17 cellular contexts compared by ENCODE assay signal in the genomic region with DNA sequence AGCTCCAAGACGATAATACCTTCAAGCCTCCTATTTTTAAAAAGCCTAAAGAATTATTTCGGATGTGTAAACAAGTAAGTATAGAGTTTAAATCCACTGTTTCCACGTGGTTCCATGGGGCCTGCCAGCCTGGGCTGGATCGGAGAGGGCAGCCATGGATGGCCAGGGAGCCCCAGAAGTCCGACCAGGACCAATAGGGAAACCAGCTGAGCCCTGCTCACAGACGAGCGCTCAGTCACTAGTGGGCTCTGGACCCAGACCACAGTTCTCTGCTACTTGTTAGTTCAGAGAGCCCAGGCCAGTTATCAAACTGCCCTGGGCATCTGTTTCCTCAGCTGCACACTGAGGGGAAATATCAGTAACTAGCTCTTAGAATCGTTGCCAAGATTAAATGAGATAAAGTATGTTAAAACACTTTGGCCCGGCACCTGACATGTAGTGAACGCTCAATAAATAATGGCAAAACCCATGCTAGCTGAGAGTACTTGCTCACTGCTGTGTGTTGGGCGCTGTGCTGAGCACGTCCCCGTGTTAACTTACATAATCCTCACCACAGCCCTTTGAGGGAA.
A peak's percentile ranks its signal among the peaks of the same experiment; 100 is the strongest.
DNase-seq lines count a peak whose midpoint lies in the region; ATAC-seq, FAIRE-seq and TF ChIP-seq lines count a peak whose summit lies in the region.
"Had no signal": no experiment of that assay in that cellular context is flagged by ENCODE, and none has a peak within 500 bp of the region (broad histone marks: within the 10 kb centered on the region; RNA-seq: fewer than 3 reads in every experiment).

No MANE protein-coding gene starts in this region.

- WGBS in heart left ventricle, 4 donors: 37 to 48% (median 45%) methylated on average over 13 of the region's 13 CpGs
- 76 to 79% methylated on average over 13 of the region's 13 CpGs for WGBS in thyroid gland, 2 donors
- 91% methylated on average over 13 of the region's 13 CpGs for WGBS in HepG2 (ENCODE audit: low lambda C conversion rate)

- H3K9ac ChIP-seq in HepG2 (ENCODE audit: insufficient read depth, low read depth, low read length): no peak overlapping the region

- no peaks in the 10 kb centered on the region for H3K79me2 ChIP-seq in HepG2 (ENCODE audit: insufficient read depth, low read length)

- no peak overlapping the region for H2AFZ ChIP-seq in HepG2 (ENCODE audit: low read length)

- H3K27ac ChIP-seq in heart left ventricle (peak overlapping the region; percentile 44 to 97 (median 82)), thyroid gland (peak overlapping the region in 2 of 3 donors; percentile 32 to 48), HepG2 (ENCODE audit: extremely low read length, insufficient read depth, low read length) (no peak overlapping the region)
- H3K27ac ChIP-seq: brain microvascular endothelial cell, foreskin keratinocyte had no signal

- in situ Hi-C loops in HepG2 (cut with HindIII; ENCODE audit: extremely low pct_ligation_motif_present, low pct_unique_long_range_greater_than_20kb): no loop called here

- no peak for ATAC-seq in heart left ventricle
- ATAC-seq in natural killer cell treated with Interleukin-12 subunit alpha and Interleukin-12 subunit beta and Interleukin-15 and Interleukin-18, amount 100 ng/mL, for 72 hours: no peak
- ATAC-seq in HepG2: no peak
- no peak for ATAC-seq in activated CD8-positive, alpha-beta memory T cell treated with anti-CD3 and anti-CD28 coated beads, Interleukin-2, amount 10 ng/mL, durations not matched to agents 7 days and 5 days
- ATAC-seq: activated T-cell treated with anti-CD3 and anti-CD28 coated beads, Interleukin-2, amount 50 U/mL, for 72 hours; foreskin keratinocyte had no signal

- H3K4me1 Mint-ChIP-seq in natural killer cell treated with Interleukin-12 subunit alpha and Interleukin-12 subunit beta and Interleukin-15 and Interleukin-18, amount 100 ng/mL, for 72 hours (ENCODE audit: low read depth in 2 of 2): peaks cover 74 to 75% of the 10 kb centered on the region in 2 donors
- peaks cover 43% of the 10 kb centered on the region for H3K4me1 Mint-ChIP-seq in activated CD8-positive, alpha-beta memory T cell treated with anti-CD3 and anti-CD28 coated beads, Interleukin-2, amount 10 ng/mL, durations not matched to agents 7 days and 5 days

- peak overlapping the region; percentile 89 to 96 for H3K27ac Mint-ChIP-seq in natural killer cell treated with Interleukin-12 subunit alpha and Interleukin-12 subunit beta and Interleukin-15 and Interleukin-18, amount 100 ng/mL, for 72 hours
- H3K27ac Mint-ChIP-seq in activated CD8-positive, alpha-beta memory T cell treated with anti-CD3 and anti-CD28 coated beads, Interleukin-2, amount 10 ng/mL, durations not matched to agents 7 days and 5 days: no peak overlapping the region
- H3K27ac Mint-ChIP-seq: activated T-cell treated with anti-CD3 and anti-CD28 coated beads, Interleukin-2, amount 50 U/mL, for 72 hours had no signal

- no peaks in the 10 kb centered on the region for H3K27me3 Mint-ChIP-seq in natural killer cell treated with Interleukin-12 subunit alpha and Interleukin-12 subunit beta and Interleukin-15 and Interleukin-18, amount 100 ng/mL, for 72 hours
- H3K27me3 Mint-ChIP-seq in activated CD8-positive, alpha-beta memory T cell treated with anti-CD3 and anti-CD28 coated beads, Interleukin-2, amount 10 ng/mL, durations not matched to agents 7 days and 5 days: no peaks in the 10 kb centered on the region
- H3K27me3 Mint-ChIP-seq: effector memory CD8-positive, alpha-beta T cell had no signal

- no TSS peak for BruUV-seq in HepG2 (replicated peaks; lab: Mats Ljungman, UMichigan)

- H3K4me1 ChIP-seq in heart left ventricle (peaks cover 1 to 90% (median 70%) of the 10 kb centered on the region in 12 donors), thyroid gland (peaks cover 13 to 44% of the 10 kb centered on the region in 2 donors), HepG2 (ENCODE audit: insufficient read depth, low read length) (peaks cover 9% of the 10 kb centered on the region)

- H3K9me3 ChIP-seq in heart left ventricle (no peaks in the 10 kb centered on the region), thyroid gland (no peaks in the 10 kb centered on the region), HepG2 (ENCODE audit: low read length) (no peaks in the 10 kb centered on the region)
- H3K9me3 ChIP-seq: MG63 had no signal

- no peaks in the 10 kb centered on the region for H3K9me3 Mint-ChIP-seq in natural killer cell treated with Interleukin-12 subunit alpha and Interleukin-12 subunit beta and Interleukin-15 and Interleukin-18, amount 100 ng/mL, for 72 hours
- no peaks in the 10 kb centered on the region for H3K9me3 Mint-ChIP-seq in activated CD8-positive, alpha-beta memory T cell treated with anti-CD3 and anti-CD28 coated beads, Interleukin-2, amount 10 ng/mL, durations not matched to agents 7 days and 5 days (ENCODE audit: low read depth)
- H3K9me3 Mint-ChIP-seq: activated T-cell treated with anti-CD3 and anti-CD28 coated beads, Interleukin-2, amount 50 U/mL, for 72 hours; effector memory CD8-positive, alpha-beta T cell had no signal

- TF ChIP-seq CTCF in heart left ventricle (IDR thresholded peaks at IDR 0.05): no peak
- TF ChIP-seq CTCF in thyroid gland (IDR thresholded peaks at IDR 0.05): no peak
- TF ChIP-seq CTCF in HepG2 (CRISPR knock-in tag; IDR thresholded peaks at IDR 0.05): no peak

- H3K36me3 ChIP-seq in heart left ventricle (peaks cover 0 to 51% (median 30%) of the 10 kb centered on the region in 9 donors), thyroid gland (peaks cover 16 to 24% of the 10 kb centered on the region in 2 donors), HepG2 (replicated peaks in 1 of 2; ENCODE audit: control insufficient read depth in 1 of 2, insufficient read depth in 2 of 2, low read length in 2 of 2) (peaks cover 10 to 28% of the 10 kb centered on the region in 2 experiments; a peak in 4 of 5 replicates)
- H3K36me3 ChIP-seq: brain microvascular endothelial cell had no signal

- no peak overlapping the region for H3K4me3 ChIP-seq in heart left ventricle
- H3K4me3 ChIP-seq in thyroid gland (replicated peaks in 1 of 3): no peak overlapping the region
- H3K4me3 ChIP-seq in HepG2 (replicated peaks in 1 of 3; ENCODE audit: insufficient read depth in 1 of 3, low read depth in 2 of 3, low read length in 3 of 3): no peak overlapping the region
- H3K4me3 ChIP-seq: MG63 had no signal

- no peaks in the 10 kb centered on the region for H3K36me3 Mint-ChIP-seq in natural killer cell treated with Interleukin-12 subunit alpha and Interleukin-12 subunit beta and Interleukin-15 and Interleukin-18, amount 100 ng/mL, for 72 hours
- peaks cover 16% of the 10 kb centered on the region for H3K36me3 Mint-ChIP-seq in activated CD8-positive, alpha-beta memory T cell treated with anti-CD3 and anti-CD28 coated beads, Interleukin-2, amount 10 ng/mL, durations not matched to agents 7 days and 5 days

- DNase-seq in heart left ventricle (peak in 3 of 5 donors; percentile 28 to 46 (median 30)), cardiac septum (ENCODE audit: low spot score) (no peak), dermis microvascular lymphatic vessel endothelial cell (ENCODE audit: low read depth in 2 of 2) (peak; percentile 58 to 90), thyroid gland (no peak), HepG2 (ENCODE audit: low spot score) (no peak), NCI-H446 treated with DMSO at 0.1 percent for 48 hours (lab: John Stamatoyannopoulos, UW) (no peak)
- no peak for DNase-seq in natural killer cell treated with Interleukin-12 subunit alpha and Interleukin-12 subunit beta and Interleukin-15 and Interleukin-18, amount 100 ng/mL, for 72 hours (ENCODE audit: low spot score)
- no peak for DNase-seq in activated CD8-positive, alpha-beta memory T cell treated with anti-CD3 and anti-CD28 coated beads, Interleukin-2, amount 10 ng/mL, durations not matched to agents 7 days and 5 days
- DNase-seq: activated CD4-positive, alpha-beta T cell treated with anti-CD3 and anti-CD28 coated beads for 48 hours; activated T-cell treated with anti-CD3 and anti-CD28 coated beads, Interleukin-2, amount 50 U/mL, for 72 hours; effector memory CD8-positive, alpha-beta T cell; foreskin keratinocyte; MG63; NCI-H774 had no signal

- POLR2A ChIA-PET in HepG2 (lab: Yijun Ruan, JAX): no interaction called here

- no peak overlapping the region for H3K4me2 ChIP-seq in HepG2 (ENCODE audit: low read depth, low read length)

- no peaks in the 10 kb centered on the region for H3K27me3 ChIP-seq in heart left ventricle
- no peaks in the 10 kb centered on the region for H3K27me3 ChIP-seq in thyroid gland
- H3K27me3 ChIP-seq in HepG2 (ENCODE audit: control insufficient read depth in 1 of 2, insufficient read depth in 2 of 2, low read length in 2 of 2): no peaks in the 10 kb centered on the region
- H3K27me3 ChIP-seq: brain microvascular endothelial cell, foreskin keratinocyte, MG63 had no signal

- no peaks in the 10 kb centered on the region for H4K20me1 ChIP-seq in HepG2 (ENCODE audit: insufficient read depth, low read length)

- no peak overlapping the region for H3K4me3 Mint-ChIP-seq in natural killer cell treated with Interleukin-12 subunit alpha and Interleukin-12 subunit beta and Interleukin-15 and Interleukin-18, amount 100 ng/mL, for 72 hours
- H3K4me3 Mint-ChIP-seq in activated CD8-positive, alpha-beta memory T cell treated with anti-CD3 and anti-CD28 coated beads, Interleukin-2, amount 10 ng/mL, durations not matched to agents 7 days and 5 days: no peak overlapping the region
- H3K4me3 Mint-ChIP-seq: activated T-cell treated with anti-CD3 and anti-CD28 coated beads, Interleukin-2, amount 50 U/mL, for 72 hours; effector memory CD8-positive, alpha-beta T cell had no signal

- CTCF ChIA-PET in HepG2 (lab: Yijun Ruan, JAX; ENCODE audit: low intra/inter-chr PET ratio, low total read pairs): no interaction called here
- CTCF ChIA-PET in activated CD8-positive, alpha-beta memory T cell treated with anti-CD3 and anti-CD28 coated beads, Interleukin-2, amount 10 ng/mL, durations not matched to agents 7 days and 5 days (lab: Charles Lee): interaction anchor here (0.7 to 16.7 kb wide), 10 partner anchors 9 to 187 kb away, joined by 3 to 230 read pairs (median 4); partner anchors contain the start of gene ALAD

- no peak for TF ChIP-seq EP300 in HepG2 (IDR thresholded peaks at IDR 0.05; ENCODE audit: low read depth in 2 of 2, low read length in 2 of 2)
- no peak for TF ChIP-seq EP300 in HepG2 (CRISPR knock-in tag; IDR thresholded peaks at IDR 0.05; ENCODE audit: borderline replicate concordance)

- TF ChIP-seq RAD21 in HepG2 (CRISPR knock-in tag; IDR thresholded peaks at IDR 0.05): no peak

- TF ChIP-seq POLR2A in heart left ventricle (IDR thresholded peaks at IDR 0.05): no peak
- TF ChIP-seq POLR2A in thyroid gland (IDR thresholded peaks at IDR 0.05): no peak
- no peak for TF ChIP-seq POLR2A in HepG2 (IDR thresholded peaks at IDR 0.05; ENCODE audit: insufficient read depth in 1 of 2, low read depth in 2 of 2, low read length in 2 of 2)

- FAIRE-seq in HepG2 (lab: Jason Lieb, UNC): no peak
- FAIRE-seq: GM19239, HTR-8/SVneo had no signal

- intact Hi-C loops in heart left ventricle (cut with DNase I) (loop anchor here in 7 of 10 donors (2.0 to 10.0 kb wide), 5 partner anchors 41 to 314 kb away; partner anchors contain the start of genes CDC26 (in 2 of the 7) and PRPF4 (in 2 of the 7)), cardiac septum (cut with DNase I) (loop anchor here (2.0 to 10.0 kb wide), 4 partner anchors 41 to 314 kb away; partner anchors contain the start of genes CDC26 and PRPF4), thyroid gland (cut with DNase I) (loop anchor here (2.0 kb wide), 1 partner anchor 142 kb away; no protein-coding TSS in a partner anchor), HepG2 (cut with micrococcal nuclease; ENCODE audit: unreplicated experiment) (no loop called here)

Comparison
In these comparisons a context has a peak if more than half of its experiments do, and no peak if none do; other contexts are left out.
1. DNase-seq: peak in heart left ventricle (3 of 5) and dermis microvascular lymphatic vessel endothelial cell (2 of 2); none in cardiac septum (single experiment), natural killer cell treated with Interleukin-12 subunit alpha and Interleukin-12 subunit beta and Interleukin-15 and Interleukin-18, amount 100 ng/mL, for 72 hours (single experiment), thyroid gland (0 of 2), HepG2 (single experiment), NCI-H446 treated with DMSO at 0.1 percent for 48 hours (single experiment) and activated CD8-positive, alpha-beta memory T cell treated with anti-CD3 and anti-CD28 coated beads, Interleukin-2, amount 10 ng/mL, durations not matched to agents 7 days and 5 days (single experiment).